8 cellular contexts compared by ENCODE assay signal in the genomic region with DNA sequence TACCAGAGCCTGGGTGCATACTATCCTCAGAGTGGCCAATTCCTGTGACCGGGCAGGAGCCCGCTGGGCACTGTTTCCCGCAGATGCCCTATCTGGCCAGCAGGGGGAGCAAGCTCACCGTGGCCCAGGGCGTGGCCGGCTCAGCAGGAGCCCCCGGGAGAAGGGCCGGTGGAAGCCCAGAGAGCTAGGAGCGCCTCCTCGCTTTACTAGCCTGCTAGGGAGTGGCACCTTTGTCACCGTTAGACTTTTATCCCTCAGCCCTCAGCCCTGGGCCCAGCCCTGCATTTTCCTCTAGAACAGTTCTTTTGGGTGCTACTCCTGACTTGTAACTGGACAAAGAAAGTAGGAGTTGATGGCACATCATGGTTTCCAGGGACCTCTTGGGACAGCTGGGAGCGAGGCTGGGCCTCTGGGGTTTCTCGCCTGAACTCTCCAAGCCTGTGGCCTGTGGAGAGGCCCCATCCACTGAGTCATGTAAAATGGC. TPM values are rescaled to one million over a fixed set of nuclear protein-coding genes. Genes with fewer than 3 reads are reported as not detected.
A peak's percentile ranks its signal among the peaks of the same experiment; 100 is the strongest.
DNase-seq lines count a peak whose midpoint lies in the region; ATAC-seq and TF ChIP-seq lines count a peak whose summit lies in the region.

No MANE protein-coding gene starts in this region.

- ATAC-seq in GM19455 (IDR thresholded peaks at IDR 0.05; ENCODE audit: unreplicated experiment) (peak; percentile 95), HG03520 (IDR thresholded peaks at IDR 0.05; ENCODE audit: unreplicated experiment) (peak; percentile 79)
- peak; percentile 82 to 87 for ATAC-seq in natural killer cell treated with Interleukin-12 subunit alpha and Interleukin-12 subunit beta and Interleukin-15 and Interleukin-18, amount 100 ng/mL, for 72 hours

- H3K4me3 Mint-ChIP-seq in natural killer cell treated with Interleukin-12 subunit alpha and Interleukin-12 subunit beta and Interleukin-15 and Interleukin-18, amount 100 ng/mL, for 72 hours: no peak overlapping the region

- no peaks in the 10 kb centered on the region for H3K9me3 ChIP-seq in OCI-LY3 (ENCODE audit: insufficient read depth, low read length)

- no peaks in the 10 kb centered on the region for H3K9me3 Mint-ChIP-seq in natural killer cell treated with Interleukin-12 subunit alpha and Interleukin-12 subunit beta and Interleukin-15 and Interleukin-18, amount 100 ng/mL, for 72 hours

- no peaks in the 10 kb centered on the region for H3K79me2 ChIP-seq in OCI-LY3 (ENCODE audit: low read length)

- H2AFZ ChIP-seq in OCI-LY3 (ENCODE audit: low read depth, low read length): peak overlapping the region; percentile 69

- H3K27me3 Mint-ChIP-seq in natural killer cell treated with Interleukin-12 subunit alpha and Interleukin-12 subunit beta and Interleukin-15 and Interleukin-18, amount 100 ng/mL, for 72 hours: peaks cover 11 to 22% of the 10 kb centered on the region in 2 donors

- H3K36me3 Mint-ChIP-seq in natural killer cell treated with Interleukin-12 subunit alpha and Interleukin-12 subunit beta and Interleukin-15 and Interleukin-18, amount 100 ng/mL, for 72 hours: no peaks in the 10 kb centered on the region

- 0 out of 2 replicates have a peak, but pooled peaks cover 2% of the 10 kb centered on the region for H3K27me3 ChIP-seq in OCI-LY3 (ENCODE audit: low read depth, low read length)

- H3K4me2 ChIP-seq in OCI-LY3 (ENCODE audit: low read length): peak overlapping the region; percentile 65

- H3K9ac ChIP-seq in OCI-LY3 (ENCODE audit: low read length): no peak overlapping the region; the same call in 1 of the 2 replicates

- DNase-seq in COLO829 (ENCODE audit: low spot score): peak; percentile 58
- DNase-seq in activated CD8-positive, alpha-beta memory T cell treated with anti-CD3 and anti-CD28 coated beads, Interleukin-2, amount 50 U/mL, for 48 hours: peak; percentile 89
- DNase-seq in epithelial cell of proximal tubule (ENCODE audit: low read depth): no peak
- peak; percentile 74 for DNase-seq in natural killer cell treated with Interleukin-12 subunit alpha and Interleukin-12 subunit beta and Interleukin-15 and Interleukin-18, amount 100 ng/mL, for 72 hours (ENCODE audit: low spot score)
- DNase-seq in stimulated activated naive CD4-positive, alpha-beta T cell treated with Interleukin-2 at 50 U/mL for 16 hours (lab: John Stamatoyannopoulos, UW): peak; percentile 31

- peak overlapping the region; percentile 38 for H3K4me3 ChIP-seq in OCI-LY3 (ENCODE audit: low read length)
- no peak overlapping the region for H3K4me3 ChIP-seq in epithelial cell of proximal tubule (ENCODE audit: low read depth, low read length)

- peaks cover 18 to 24% of the 10 kb centered on the region in 2 donors for H3K4me1 Mint-ChIP-seq in natural killer cell treated with Interleukin-12 subunit alpha and Interleukin-12 subunit beta and Interleukin-15 and Interleukin-18, amount 100 ng/mL, for 72 hours (ENCODE audit: low read depth in 2 of 2)

- peak; percentile 94 for TF ChIP-seq CTCF in OCI-LY3 (IDR thresholded peaks at IDR 0.05; ENCODE audit: low read depth, low read length)
- peak; percentile 98 for TF ChIP-seq CTCF in epithelial cell of proximal tubule (conservative IDR thresholded peaks at IDR 0.05; ENCODE audit: low read depth, low read length)

- no peaks in the 10 kb centered on the region for H4K20me1 ChIP-seq in OCI-LY3 (ENCODE audit: insufficient read depth, low read length)

- H3K4me1 ChIP-seq in OCI-LY3 (ENCODE audit: low read length): peaks cover 15% of the 10 kb centered on the region

- H3K27ac Mint-ChIP-seq in natural killer cell treated with Interleukin-12 subunit alpha and Interleukin-12 subunit beta and Interleukin-15 and Interleukin-18, amount 100 ng/mL, for 72 hours: no peak overlapping the region

- H3K27ac ChIP-seq in OCI-LY3 (ENCODE audit: low read length): no peak overlapping the region

- no peaks in the 10 kb centered on the region for H3K36me3 ChIP-seq in OCI-LY3 (replicated peaks; ENCODE audit: low read depth, low read length)

RNA-seq across cellular contexts. Expression of a gene that starts 24.0 kb away (rescaled TPM):
- 18.3 and 21.3 TPM in 2 replicates for total RNA-seq in epithelial cell of proximal tubule
- 10 to 100 TPM in 1 of 2 donors, 1 to 10 TPM in 1; 8.9 to 14.7 TPM for total RNA-seq in natural killer cell treated with Interleukin-12 subunit alpha and Interleukin-12 subunit beta and Interleukin-15 and Interleukin-18, amount 100 ng/mL, for 72 hours

RNA-seq across cellular contexts. Expression of a gene that starts 56.8 kb away (rescaled TPM):
- total RNA-seq in epithelial cell of proximal tubule: 6.4 and 9.6 TPM in 2 replicates
- total RNA-seq in natural killer cell treated with Interleukin-12 subunit alpha and Interleukin-12 subunit beta and Interleukin-15 and Interleukin-18, amount 100 ng/mL, for 72 hours: 10 to 100 TPM; 56.5 to 80.8 TPM
